In the genomic region with DNA sequence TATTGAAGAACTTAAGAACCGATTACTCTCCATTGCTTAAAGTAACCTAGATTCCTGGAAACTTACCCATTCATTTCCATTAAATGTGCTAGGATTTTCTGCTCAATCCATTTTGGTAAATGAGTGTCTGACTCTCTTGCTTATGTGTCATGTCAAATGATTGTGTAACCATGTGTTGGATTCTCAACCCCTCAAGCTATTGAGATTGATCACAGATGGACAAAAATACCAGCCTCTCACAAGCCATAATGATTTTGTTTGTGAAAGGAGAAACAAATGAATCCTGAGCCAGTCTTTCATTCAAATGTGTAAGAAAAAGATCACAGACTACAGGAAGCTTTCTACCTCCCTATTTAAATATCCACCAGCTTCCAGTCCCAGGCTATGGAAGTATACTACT, we compare ENCODE assay signal across 24 cellular contexts.
DNase-seq lines count a peak whose midpoint lies in the region; ATAC-seq, FAIRE-seq and TF ChIP-seq lines count a peak whose summit lies in the region.
"Had no signal": no experiment of that assay in that cellular context is flagged by ENCODE, and none has a peak within 500 bp of the region (broad histone marks: within the 10 kb centered on the region; RNA-seq: fewer than 3 reads in every experiment).

No MANE protein-coding gene starts in this region.

- no peaks in the 10 kb centered on the region for H3K27me3 ChIP-seq in bronchial epithelial cell (ENCODE audit: control insufficient read depth, insufficient read depth, low read length)

- FAIRE-seq in bronchial epithelial cell (lab: Jason Lieb, UNC): no peak
- FAIRE-seq: GM12892, GM18507, H1 had no signal

- no peaks in the 10 kb centered on the region for H3K36me3 ChIP-seq in bronchial epithelial cell (ENCODE audit: control insufficient read depth, insufficient read depth, low read length)

- DNase-seq in RPMI7951 (ENCODE audit: low read depth): peak; percentile 2
- DNase-seq in bronchial epithelial cell (ENCODE audit: low read depth): peak; percentile 67
- peak; percentile 54 for DNase-seq in fibroblast of peridontal ligament (ENCODE audit: extremely low read depth)
- DNase-seq in retina: peak; percentile 11
- DNase-seq in NCI-H1105 (lab: John Stamatoyannopoulos, UW): no peak
- DNase-seq in NCI-H2196 (lab: John Stamatoyannopoulos, UW; ENCODE audit: unreplicated experiment): no peak
- DNase-seq: ACHN; AML-193; C1 segment of cervical spinal cord; CD8-positive, alpha-beta T cell; DND-41; IMR-90; MV-4-11; NCI-H187; NCI-H446 treated with DMSO at 0.1 percent for 48 hours; PC-9; SIG-M5; SK-N-SH had no signal

- no peak for TF ChIP-seq CTCF in bronchial epithelial cell (IDR thresholded peaks at IDR 0.05; ENCODE audit: insufficient read depth, low read length, severe bottlenecking)

- H3K4me3 ChIP-seq in bronchial epithelial cell (ENCODE audit: low read depth, low read length): no peak overlapping the region
- H3K4me3 ChIP-seq: PC-9 had no signal

- no peak for ATAC-seq in HG02759 (IDR thresholded peaks at IDR 0.05; ENCODE audit: unreplicated experiment)
- ATAC-seq in HG03025 (IDR thresholded peaks at IDR 0.05; ENCODE audit: low FRiP score, unreplicated experiment): no peak
- ATAC-seq: CD8-positive, alpha-beta T cell; HCT116 had no signal

Comparison
In these comparisons a context has a peak if more than half of its experiments do, and no peak if none do; other contexts are left out.
1. DNase-seq: peak in RPMI7951 (single experiment), bronchial epithelial cell (single experiment), fibroblast of peridontal ligament (single experiment) and retina (single experiment); none in NCI-H1105 (single experiment) and NCI-H2196 (single experiment).